1 cellular context compared by ENCODE assay signal in genomic region chr12:6405963-6406362, GRCh38.
TF ChIP-seq lines count a peak whose summit lies in the region.

No MANE protein-coding gene starts in this region.

TF ChIP-seq in GM23338, 12 proteins besides CTCF, POLR2A, EP300 and RAD21:
- TF ChIP-seq ZNF462 (CRISPR knock-in tag; IDR thresholded peaks at IDR 0.05): no peak
- no peak for TF ChIP-seq CREB1 (CRISPR knock-in tag; IDR thresholded peaks at IDR 0.05; ENCODE audit: low read depth)
- TF ChIP-seq NANOG (IDR thresholded peaks at IDR 0.05; ENCODE audit: borderline replicate concordance): no peak
